Comparison of ENCODE assay signal across 8 cellular contexts in genomic region chr1:224852901-224853568, GRCh38.
DNase-seq lines count a peak whose midpoint lies in the region; ATAC-seq and TF ChIP-seq lines count a peak whose summit lies in the region.

No MANE protein-coding gene starts in this region.

- CTCF ChIA-PET in PC-3 (lab: Charles Lee) = interaction anchor here (0.6 to 1.5 kb wide), 2 partner anchors 70 to 152 kb away, joined by 6 to 23 read pairs; no protein-coding TSS in a partner anchor
- CTCF ChIA-PET in activated naive CD4-positive, alpha-beta T cell treated with anti-CD3 and anti-CD28 coated beads, Interleukin-2, amount 10 ng/mL, durations not matched to agents 7 days and 5 days (lab: Charles Lee) = interaction anchor here (1.0 to 7.1 kb wide), 7 partner anchors 11 to 337 kb away, joined by 4 to 164 read pairs (median 14); no protein-coding TSS in a partner anchor

- H3K27ac Mint-ChIP-seq in CD14-positive monocyte = peak overlapping the region in 1 of 7 donors; percentile 17
- no peak overlapping the region for H3K27ac Mint-ChIP-seq in activated naive CD4-positive, alpha-beta T cell treated with anti-CD3 and anti-CD28 coated beads, Interleukin-2, amount 10 ng/mL, durations not matched to agents 7 days and 5 days

- no peak for TF ChIP-seq EP300 in ovary (IDR thresholded peaks at IDR 0.05)

- H3K9me3 ChIP-seq in PC-3 (ENCODE audit: low read length) (no peaks in the 10 kb centered on the region), ovary (no peaks in the 10 kb centered on the region)

- no peaks in the 10 kb centered on the region for H3K4me1 Mint-ChIP-seq in CD14-positive monocyte
- H3K4me1 Mint-ChIP-seq in activated naive CD4-positive, alpha-beta T cell treated with anti-CD3 and anti-CD28 coated beads, Interleukin-2, amount 10 ng/mL, durations not matched to agents 7 days and 5 days = no peaks in the 10 kb centered on the region

- no peaks in the 10 kb centered on the region for H3F3A ChIP-seq in PC-3 (ENCODE audit: low read length, unreplicated experiment)

- H3K9ac ChIP-seq in PC-3 (ENCODE audit: low read length) = no peak overlapping the region

- H3K4me3 ChIP-seq in HFF-Myc (replicated peaks; ENCODE audit: low read depth, low read length) = no peak overlapping the region
- H3K4me3 ChIP-seq in PC-3 (ENCODE audit: low read length) = no peak overlapping the region
- no peak overlapping the region for H3K4me3 ChIP-seq in epithelial cell of proximal tubule (ENCODE audit: low read depth, low read length)
- H3K4me3 ChIP-seq in ovary = no peak overlapping the region

- peak; percentile 59 for TF ChIP-seq CTCF in CD14-positive monocyte (IDR thresholded peaks at IDR 0.05)
- peak; percentile 69 for TF ChIP-seq CTCF in HFF-Myc (IDR thresholded peaks at IDR 0.05; ENCODE audit: low read depth, low read length, missing control alignments)
- peak; percentile 92 for TF ChIP-seq CTCF in PC-3 (conservative IDR thresholded peaks at IDR 0.05; ENCODE audit: low read depth, low read length)
- TF ChIP-seq CTCF in epithelial cell of proximal tubule (conservative IDR thresholded peaks at IDR 0.05; ENCODE audit: low read depth, low read length) = peak; percentile 78
- peak in 2 of 3 donors; percentile 60 to 69 for TF ChIP-seq CTCF in ovary (IDR thresholded peaks at IDR 0.05)

- no peaks in the 10 kb centered on the region for H3K79me2 ChIP-seq in PC-3 (ENCODE audit: low read length)

- BruUV-seq in PC-3 (replicated peaks; lab: Mats Ljungman, UMichigan) = no TSS peak

- no peaks in the 10 kb centered on the region for H4K20me1 ChIP-seq in PC-3 (ENCODE audit: low read length)

- no peak overlapping the region for H3K4me3 Mint-ChIP-seq in CD14-positive monocyte
- no peak overlapping the region for H3K4me3 Mint-ChIP-seq in activated naive CD4-positive, alpha-beta T cell treated with anti-CD3 and anti-CD28 coated beads, Interleukin-2, amount 10 ng/mL, durations not matched to agents 7 days and 5 days

- H3K36me3 ChIP-seq in PC-3 (ENCODE audit: low read depth, low read length) (no peaks in the 10 kb centered on the region), ovary (no peaks in the 10 kb centered on the region)

- no peak overlapping the region for H3K4me2 ChIP-seq in PC-3 (ENCODE audit: low read length)

- intact Hi-C loops in CD14-positive monocyte (cut with micrococcal nuclease) (loop anchor here (5.0 to 10.0 kb wide), 3 partner anchors 208 to 338 kb away; no protein-coding TSS in a partner anchor), PC-3 (cut with micrococcal nuclease) (loop anchor here (1.0 kb wide), 3 partner anchors 42 to 340 kb away; no protein-coding TSS in a partner anchor), ovary (cut with DNase I) (loop anchor here (5.0 to 10.0 kb wide), 3 partner anchors 208 to 341 kb away; no protein-coding TSS in a partner anchor)

- no peak for TF ChIP-seq POLR2A in ovary (IDR thresholded peaks at IDR 0.05)

- no peaks in the 10 kb centered on the region for H3K9me3 Mint-ChIP-seq in CD14-positive monocyte
- H3K9me3 Mint-ChIP-seq in activated naive CD4-positive, alpha-beta T cell treated with anti-CD3 and anti-CD28 coated beads, Interleukin-2, amount 10 ng/mL, durations not matched to agents 7 days and 5 days = no peaks in the 10 kb centered on the region

- H3K4me1 ChIP-seq in PC-3 (ENCODE audit: insufficient read depth, low read length) = no peaks in the 10 kb centered on the region
- no peaks in the 10 kb centered on the region for H3K4me1 ChIP-seq in ovary (ENCODE audit: insufficient read depth)

- POLR2A ChIA-PET in PC-3 (lab: Charles Lee; ENCODE audit: unreplicated experiment) = no interaction called here

- H3K36me3 Mint-ChIP-seq in CD14-positive monocyte = no peaks in the 10 kb centered on the region
- no peaks in the 10 kb centered on the region for H3K36me3 Mint-ChIP-seq in activated naive CD4-positive, alpha-beta T cell treated with anti-CD3 and anti-CD28 coated beads, Interleukin-2, amount 10 ng/mL, durations not matched to agents 7 days and 5 days

- 34 to 35% (median 34%) methylated on average over 13 of the region's 13 CpGs for WGBS in ovary, 3 donors

- ATAC-seq in PC-3 (peak; percentile 44; the same call in 1 of the 2 replicates), GM19397 (IDR thresholded peaks at IDR 0.05; ENCODE audit: unreplicated experiment) (no peak)

- H3K27me3 Mint-ChIP-seq in CD14-positive monocyte (ENCODE audit: low read depth in 3 of 3) = peaks cover 2 to 5% (median 2%) of the 10 kb centered on the region in 3 donors
- H3K27me3 Mint-ChIP-seq in activated naive CD4-positive, alpha-beta T cell treated with anti-CD3 and anti-CD28 coated beads, Interleukin-2, amount 10 ng/mL, durations not matched to agents 7 days and 5 days = peaks cover 6% of the 10 kb centered on the region

- no peaks in the 10 kb centered on the region for H3K9me2 ChIP-seq in PC-3 (replicated peaks; ENCODE audit: low read length)

- DNase-seq in CD14-positive monocyte (ENCODE audit: low spot score) = no peak
- DNase-seq in HFF-Myc (ENCODE audit: extremely low read depth, low read depth) = no peak
- DNase-seq in PC-3 = peak; percentile 72
- DNase-seq in epithelial cell of proximal tubule (ENCODE audit: low read depth) = peak; percentile 20
- DNase-seq in ovary = no peak
- no peak for DNase-seq in activated naive CD4-positive, alpha-beta T cell treated with anti-CD3 and anti-CD28 coated beads, Interleukin-2, amount 10 ng/mL, durations not matched to agents 7 days and 5 days
- DNase-seq in stimulated activated CD4-positive, alpha-beta T cell treated with anti-CD3 and anti-CD28 coated beads, Interleukin-4, amount 100 ng/mL, for 24 hours = no peak

- H3K27me3 ChIP-seq in PC-3 (ENCODE audit: low read length) = 0 out of 2 replicates have a peak, but pooled peaks cover 5% of the 10 kb centered on the region
- H3K27me3 ChIP-seq in ovary = no peaks in the 10 kb centered on the region

- H3K27ac ChIP-seq in PC-3 (ENCODE audit: low read length) (no peak overlapping the region), ovary (no peak overlapping the region)

- no peak overlapping the region for H2AFZ ChIP-seq in PC-3 (ENCODE audit: low read length)

Comparison
In these comparisons a context has a peak if more than half of its experiments do, and no peak if none do; other contexts are left out.
1. DNase-seq: peak in PC-3 (single experiment) and epithelial cell of proximal tubule (single experiment); none in CD14-positive monocyte (single experiment), HFF-Myc (single experiment), ovary (0 of 5), activated naive CD4-positive, alpha-beta T cell treated with anti-CD3 and anti-CD28 coated beads, Interleukin-2, amount 10 ng/mL, durations not matched to agents 7 days and 5 days (single experiment) and stimulated activated CD4-positive, alpha-beta T cell treated with anti-CD3 and anti-CD28 coated beads, Interleukin-4, amount 100 ng/mL, for 24 hours (single experiment).
2. Peak in every context shown above with its lines, with median percentiles within 50 percentile points of each other: CTCF ChIP-seq.